Comparison of ENCODE assay signal across 9 cellular contexts in the genomic region with DNA sequence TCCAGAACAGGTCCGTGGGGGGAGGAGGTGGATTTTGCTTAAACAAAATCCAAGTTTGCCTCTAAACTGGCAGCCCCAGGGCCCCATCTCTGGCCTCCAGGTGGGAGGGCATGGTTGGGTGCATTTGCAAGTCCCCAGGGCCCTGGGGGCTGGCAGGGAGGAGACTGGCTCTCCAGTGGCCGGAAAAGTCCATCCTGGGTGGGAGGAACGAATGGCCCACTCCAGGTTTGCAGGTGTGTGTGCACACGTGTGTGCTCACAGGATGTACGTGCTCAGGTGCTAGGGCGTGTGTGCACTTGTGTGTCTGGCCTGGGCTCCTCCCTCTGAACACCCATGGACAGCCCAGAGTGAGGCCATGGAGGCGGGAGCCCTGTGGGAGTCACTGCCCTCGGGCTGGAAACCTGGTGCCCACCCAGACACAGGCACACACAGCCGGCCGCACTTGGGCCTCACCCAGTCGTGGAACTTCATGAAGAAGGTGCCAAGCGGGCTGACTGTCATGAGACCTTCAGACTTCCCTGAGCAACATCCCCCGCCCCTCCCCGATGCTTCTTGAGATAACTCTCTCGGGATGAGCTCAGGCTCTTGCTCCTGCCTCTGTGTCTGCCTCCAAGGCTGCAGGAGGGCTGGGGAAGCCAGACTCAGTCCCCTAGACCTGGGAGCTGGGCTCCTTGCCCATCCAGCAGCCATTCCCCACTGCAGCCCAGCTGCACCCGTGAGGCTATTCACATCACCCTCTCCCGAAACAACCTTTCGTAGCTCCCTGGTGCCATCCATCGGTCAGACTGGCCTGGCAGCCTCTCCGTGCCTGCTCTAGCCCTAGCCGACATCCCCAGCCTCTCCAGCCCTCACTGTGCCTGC. TPM values are rescaled to one million over a fixed set of nuclear protein-coding genes. Genes with fewer than 3 reads are reported as not detected.
A peak's percentile ranks its signal among the peaks of the same experiment; 100 is the strongest.
DNase-seq lines count a peak whose midpoint lies in the region; ATAC-seq, FAIRE-seq and TF ChIP-seq lines count a peak whose summit lies in the region.
"Had no signal": no experiment of that assay in that cellular context is flagged by ENCODE, and none has a peak within 500 bp of the region (broad histone marks: within the 10 kb centered on the region; RNA-seq: fewer than 3 reads in every experiment).

No MANE protein-coding gene starts in this region.

- intact Hi-C loops in kidney (cut with DNase I) (no loop called here), tibial artery (cut with DNase I; ENCODE audit: low total_unique reads) (no loop called here)

- H3K9me3 Mint-ChIP-seq in astrocyte (ENCODE audit: unreplicated experiment) (no peaks in the 10 kb centered on the region), immature natural killer cell (no peaks in the 10 kb centered on the region)

- H4K20me1 ChIP-seq in astrocyte (ENCODE audit: insufficient read depth, low read length), result peaks cover 26% of the 10 kb centered on the region

- H3K4me3 ChIP-seq in astrocyte (ENCODE audit: insufficient read depth, low read depth, low read length) (peak overlapping the region; percentile 25), kidney (ENCODE audit: low read length in 2 of 2) (peak overlapping the region in 1 of 2 donors; percentile 25), tibial artery (peak overlapping the region; percentile 45 to 51)

- FAIRE-seq in astrocyte (lab: Jason Lieb, UNC), result no peak
- FAIRE-seq in kidney (lab: Jason Lieb, UNC), result no peak
- no peak for FAIRE-seq in GM19239 (lab: Jason Lieb, UNC)

- H3K27ac Mint-ChIP-seq in astrocyte (ENCODE audit: unreplicated experiment) (peak overlapping the region; percentile 30), immature natural killer cell (no peak overlapping the region)
- H3K27ac Mint-ChIP-seq: activated naive CD8-positive, alpha-beta T cell had no signal

- H3K27ac ChIP-seq in astrocyte (ENCODE audit: low read depth, low read length) (no peak overlapping the region), kidney (ENCODE audit: low read depth in 2 of 2, low read length in 2 of 2) (no peak overlapping the region), tibial artery (peak overlapping the region; percentile 93 to 97)

- H3K79me2 ChIP-seq in astrocyte (ENCODE audit: insufficient read depth, low read length), result peaks cover 7% of the 10 kb centered on the region

- H2AFZ ChIP-seq in astrocyte (ENCODE audit: low read depth, low read length), result no peak overlapping the region

- ATAC-seq in GM18520 (IDR thresholded peaks at IDR 0.05; ENCODE audit: unreplicated experiment), result no peak

- H3K27me3 ChIP-seq in astrocyte (ENCODE audit: insufficient read depth, low read length) (no peaks in the 10 kb centered on the region), tibial artery (no peaks in the 10 kb centered on the region)

- H3K9ac ChIP-seq in astrocyte (ENCODE audit: low read length), result peak overlapping the region; percentile 55
- no peak overlapping the region for H3K9ac ChIP-seq in kidney (ENCODE audit: low read length in 2 of 2)

- H3K27me3 Mint-ChIP-seq in astrocyte (ENCODE audit: low read depth, unreplicated experiment) (peaks cover 5% of the 10 kb centered on the region), immature natural killer cell (ENCODE audit: low read depth in 3 of 3) (peaks cover 2 to 3% (median 2%) of the 10 kb centered on the region in 3 donors)

- H3K36me3 Mint-ChIP-seq in astrocyte (ENCODE audit: low read depth, unreplicated experiment) (no peaks in the 10 kb centered on the region), immature natural killer cell (no peaks in the 10 kb centered on the region)
- H3K36me3 Mint-ChIP-seq: activated naive CD8-positive, alpha-beta T cell had no signal

- peak overlapping the region; percentile 87 for H3K4me2 ChIP-seq in astrocyte (ENCODE audit: low read length)

- H3K4me3 Mint-ChIP-seq in astrocyte (ENCODE audit: unreplicated experiment), result peak overlapping the region; percentile 55
- no peak overlapping the region for H3K4me3 Mint-ChIP-seq in immature natural killer cell
- H3K4me3 Mint-ChIP-seq: activated naive CD8-positive, alpha-beta T cell had no signal

- no peaks in the 10 kb centered on the region for H3K9me3 ChIP-seq in astrocyte (ENCODE audit: insufficient read depth, low read depth, low read length)
- no peaks in the 10 kb centered on the region for H3K9me3 ChIP-seq in kidney (ENCODE audit: control insufficient read depth in 1 of 2, low read length in 2 of 2)
- H3K9me3 ChIP-seq in tibial artery, result no peaks in the 10 kb centered on the region

- DNase-seq in HUDEP-2 (lab: John Stamatoyannopoulos, UW; ENCODE audit: unreplicated experiment in 76 of 76) (peak in 62 of 76 experiments; percentile 4 to 75 (median 48)), astrocyte (ENCODE audit: low read depth) (peak; percentile 12), kidney (peak; percentile 85), tibial artery (peak; percentile 68 to 81), GM19239 (ENCODE audit: insufficient read length, low spot score) (no peak), immature natural killer cell (no peak)

- no peak for TF ChIP-seq CTCF in astrocyte (IDR thresholded peaks at IDR 0.05; ENCODE audit: insufficient read depth, low read depth, low read length)
- TF ChIP-seq CTCF in kidney (IDR thresholded peaks at IDR 0.05; ENCODE audit: borderline replicate concordance, extremely low read depth, insufficient read depth), result no peak
- peak; percentile 28 to 41 for TF ChIP-seq CTCF in tibial artery (IDR thresholded peaks at IDR 0.05)

- H3K4me1 Mint-ChIP-seq in astrocyte (ENCODE audit: low read depth, unreplicated experiment), result peaks cover 15% of the 10 kb centered on the region
- no peaks in the 10 kb centered on the region for H3K4me1 Mint-ChIP-seq in immature natural killer cell

- H3K4me1 ChIP-seq in astrocyte (ENCODE audit: insufficient read depth, low read length), result peaks cover 62% of the 10 kb centered on the region
- H3K4me1 ChIP-seq in kidney (ENCODE audit: control insufficient read depth in 1 of 2, insufficient read depth in 1 of 2, low read depth in 1 of 2, low read length in 2 of 2), result peaks cover 0 to 23% of the 10 kb centered on the region in 2 donors
- H3K4me1 ChIP-seq in tibial artery, result peaks cover 4 to 75% (median 67%) of the 10 kb centered on the region in 4 donors

- H3K36me3 ChIP-seq in astrocyte (ENCODE audit: insufficient read depth, low read length) (no peaks in the 10 kb centered on the region), kidney (ENCODE audit: control insufficient read depth in 1 of 2, insufficient read depth in 2 of 2, low read length in 2 of 2) (no peaks in the 10 kb centered on the region), tibial artery (no peaks in the 10 kb centered on the region)

RNA-seq across cellular contexts. Expression of a gene that starts 9.4 kb away (rescaled TPM):
- total RNA-seq in astrocyte (34.3 and 44.7 TPM in 2 replicates), kidney (72.0 TPM)
- polyA plus RNA-seq in kidney (ENCODE audit: insufficient read depth, low read depth, low replicate concordance) (1.1 TPM), immature natural killer cell (not detected)

RNA-seq across cellular contexts. Expression of a gene that starts 16.8 kb away (rescaled TPM):
- total RNA-seq in astrocyte, result 6.3 and 7.2 TPM in 2 replicates
- total RNA-seq in kidney, result 22.6 TPM
- polyA plus RNA-seq in kidney (ENCODE audit: insufficient read depth, low read depth, low replicate concordance), result 13.2 TPM
- polyA plus RNA-seq in immature natural killer cell, result under 1 TPM in 2 of 3 donors, not detected in 1; 0.37 to 0.57 TPM

RNA-seq across cellular contexts. Expression of a gene that starts 44.1 kb away (rescaled TPM):
- total RNA-seq in astrocyte, result 0.14 and 0.60 TPM in 2 replicates
- total RNA-seq in kidney, result 3.2 TPM
- not detected for polyA plus RNA-seq in kidney (ENCODE audit: insufficient read depth, low read depth, low replicate concordance)
- polyA plus RNA-seq in immature natural killer cell, result 10 to 100 TPM in 2 of 3 donors, 1 to 10 TPM in 1; 2.3 to 49.3 (median 19.7) TPM
- polyA plus RNA-seq: neural cell had no signal

RNA-seq across cellular contexts. Expression of a gene that starts 52.1 kb away (rescaled TPM):
- total RNA-seq in astrocyte (8.7 and 11.3 TPM in 2 replicates), kidney (6.3 TPM)
- polyA plus RNA-seq in kidney (ENCODE audit: insufficient read depth, low read depth, low replicate concordance) (4.1 TPM), immature natural killer cell (10 to 100 TPM; 14.5 to 18.3 (median 14.6) TPM)

Comparison
In these comparisons a context has a peak if more than half of its experiments do, and no peak if none do; other contexts are left out.
1. DNase-seq: peak in HUDEP-2 (62 of 76), astrocyte (single experiment), kidney (single experiment) and tibial artery (2 of 2); none in GM19239 (single experiment) and immature natural killer cell (0 of 3).
2. H3K27ac ChIP-seq: peak in tibial artery (2 of 2); none in astrocyte (single experiment) and kidney (0 of 2).
3. CTCF ChIP-seq: peak in tibial artery (2 of 2); none in astrocyte (single experiment) and kidney (single experiment).